In the genomic region with DNA sequence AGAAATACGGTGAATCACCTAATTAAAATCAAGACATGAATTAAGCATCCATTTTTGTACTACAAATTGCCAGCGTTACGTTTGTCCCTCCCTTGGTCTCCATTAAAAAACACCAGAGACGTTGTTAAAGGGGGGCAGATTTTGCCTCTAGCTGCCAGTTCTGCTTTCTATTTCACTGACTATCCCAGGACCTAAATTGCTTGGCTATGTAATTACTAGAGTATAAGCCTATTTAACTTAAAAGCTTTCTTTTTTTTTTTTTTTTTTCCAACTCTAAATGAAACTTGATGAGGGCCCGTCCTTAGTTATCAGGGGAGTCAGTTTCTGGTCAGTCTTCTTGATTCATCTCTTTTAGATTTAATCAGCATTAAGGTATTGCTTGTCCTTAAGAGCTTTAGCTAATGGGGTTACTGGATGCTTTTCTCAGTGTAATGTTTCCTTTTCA, we compare ENCODE assay signal across 8 cellular contexts. TPM values are rescaled to one million over a fixed set of nuclear protein-coding genes. Genes with fewer than 3 reads are reported as not detected.
DNase-seq lines count a peak whose midpoint lies in the region; ATAC-seq, FAIRE-seq and TF ChIP-seq lines count a peak whose summit lies in the region.

No MANE protein-coding gene starts in this region.

- H3K9me3 ChIP-seq in SU-DHL-6 (ENCODE audit: insufficient read depth, low read length) (no peaks in the 10 kb centered on the region), esophagus (ENCODE audit: control insufficient read depth in 2 of 2, insufficient read depth in 1 of 2, low read depth in 1 of 2, low read length in 1 of 2) (no peaks in the 10 kb centered on the region), neutrophil (no peaks in the 10 kb centered on the region)

- H3K27ac ChIP-seq in 22Rv1 (peak overlapping the region; percentile 98), SU-DHL-6 (ENCODE audit: low read depth, low read length) (peak overlapping the region; percentile 89), esophagus (ENCODE audit: low read depth in 2 of 2, low read length in 1 of 2) (peak overlapping the region; percentile 46 to 99), neutrophil (peak overlapping the region; percentile 91)

- no peak for FAIRE-seq in D721Med (lab: Jason Lieb, UNC)

- peak overlapping the region; percentile 88 for H3K4me2 ChIP-seq in SU-DHL-6 (ENCODE audit: low read depth, low read length, poor library complexity, severe bottlenecking)

- in situ Hi-C loops in GM13976 (cut with MboI; ENCODE audit: low sequenced_read_pairs, unreplicated experiment): no loop called here

- H3K27me3 ChIP-seq in SU-DHL-6 (ENCODE audit: low read length): no peaks in the 10 kb centered on the region
- H3K27me3 ChIP-seq in esophagus (ENCODE audit: control insufficient read depth in 1 of 2, insufficient read depth in 2 of 2, low read length in 2 of 2): no peaks in the 10 kb centered on the region
- H3K27me3 ChIP-seq in neutrophil: no peaks in the 10 kb centered on the region

- ATAC-seq in GM21381 (IDR thresholded peaks at IDR 0.05; ENCODE audit: unreplicated experiment) (no peak), HG02981 (IDR thresholded peaks at IDR 0.05; ENCODE audit: unreplicated experiment) (no peak)

- peak overlapping the region; percentile 98 for H3K9ac ChIP-seq in SU-DHL-6 (ENCODE audit: low read length)

- H4K20me1 ChIP-seq in SU-DHL-6 (ENCODE audit: low read depth, low read length): peaks cover 14% of the 10 kb centered on the region; the same call in 1 of the 2 replicates

- H3K9me2 ChIP-seq in SU-DHL-6 (replicated peaks; ENCODE audit: insufficient read depth, low read length): no peaks in the 10 kb centered on the region

- no peaks in the 10 kb centered on the region for H3K4me1 ChIP-seq in esophagus (ENCODE audit: control insufficient read depth in 2 of 2, insufficient read depth in 2 of 2, low read length in 1 of 2)
- H3K4me1 ChIP-seq in neutrophil (ENCODE audit: control insufficient read depth in 1 of 2, insufficient read depth in 1 of 2, low read depth in 1 of 2, low read length in 1 of 2): peaks cover 51 to 55% of the 10 kb centered on the region in 2 experiments

- peaks cover 47% of the 10 kb centered on the region for H3F3A ChIP-seq in SU-DHL-6 (ENCODE audit: insufficient read depth)

- H3K4me3 ChIP-seq in SU-DHL-6 (ENCODE audit: insufficient read depth, low read length, poor library complexity, severe bottlenecking): peak overlapping the region; percentile 97
- H3K4me3 ChIP-seq in esophagus (ENCODE audit: low read depth in 1 of 2, low read length in 2 of 2): peak overlapping the region; percentile 36 to 88
- H3K4me3 ChIP-seq in neutrophil (ENCODE audit: low read depth in 1 of 2, low read length in 1 of 2): peak overlapping the region; percentile 79 to 81

- H3K36me3 ChIP-seq in SU-DHL-6 (ENCODE audit: low read length) (peaks cover 39% of the 10 kb centered on the region), esophagus (ENCODE audit: control insufficient read depth in 2 of 2, insufficient read depth in 2 of 2, low read length in 1 of 2) (no peaks in the 10 kb centered on the region), neutrophil (peaks cover 16% of the 10 kb centered on the region)

- TF ChIP-seq CTCF in 22Rv1 (IDR thresholded peaks at IDR 0.05) (no peak), GM13976 (IDR thresholded peaks at IDR 0.05; ENCODE audit: borderline replicate concordance, control extremely low read depth, extremely low read depth, insufficient read depth, missing control alignments) (no peak), SU-DHL-6 (IDR thresholded peaks at IDR 0.05; ENCODE audit: insufficient read depth, low read length, poor library complexity, severe bottlenecking) (no peak), neutrophil (IDR thresholded peaks at IDR 0.05) (no peak), D721Med (IDR thresholded peaks at IDR 0.05; ENCODE audit: insufficient read depth, missing control alignments) (no peak)

- DNase-seq in GM13976 (ENCODE audit: low spot score) (peak; percentile 38), D721Med (ENCODE audit: insufficient read length, low spot score) (no peak)

- peaks cover 73% of the 10 kb centered on the region for H3K79me2 ChIP-seq in SU-DHL-6 (ENCODE audit: insufficient read depth, low read length)

- no peak overlapping the region for H2AFZ ChIP-seq in SU-DHL-6 (ENCODE audit: low read depth, low read length, severe bottlenecking)

- WGBS in esophagus, 2 donors: 0 to 1% methylated on average over 5 of the region's 5 CpGs

RNA-seq across cellular contexts. Expression of a gene that starts 1.1 kb away (rescaled TPM):
- polyA plus RNA-seq in esophagus: 10 to 100 TPM; 46.7 to 76.8 TPM
